Comparison of ENCODE assay signal across 1 cellular context in the genomic region with DNA sequence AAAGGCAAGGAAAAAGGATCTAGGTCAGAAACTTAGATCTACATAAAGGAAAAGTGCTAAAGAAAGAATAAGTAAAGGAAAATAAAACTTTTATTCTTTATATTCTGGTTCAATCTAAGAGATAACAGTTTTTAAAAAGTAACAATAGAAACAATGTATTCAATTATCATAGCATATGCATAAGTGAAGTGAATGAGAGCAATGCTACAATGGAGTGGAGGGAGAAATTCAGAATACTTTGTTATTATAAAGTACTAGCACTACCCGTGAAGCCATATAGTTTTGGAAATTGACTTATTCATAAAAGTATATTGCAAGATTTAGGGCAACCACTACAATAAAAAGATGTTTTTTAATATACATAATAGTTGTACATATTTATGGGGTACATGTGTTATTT.
TF ChIP-seq lines count a peak whose summit lies in the region.

No MANE protein-coding gene starts in this region.

TF ChIP-seq in WTC11, 78 proteins besides CTCF, POLR2A, EP300 and RAD21 (continued from another document):
- TF ChIP-seq, protein P1, sequence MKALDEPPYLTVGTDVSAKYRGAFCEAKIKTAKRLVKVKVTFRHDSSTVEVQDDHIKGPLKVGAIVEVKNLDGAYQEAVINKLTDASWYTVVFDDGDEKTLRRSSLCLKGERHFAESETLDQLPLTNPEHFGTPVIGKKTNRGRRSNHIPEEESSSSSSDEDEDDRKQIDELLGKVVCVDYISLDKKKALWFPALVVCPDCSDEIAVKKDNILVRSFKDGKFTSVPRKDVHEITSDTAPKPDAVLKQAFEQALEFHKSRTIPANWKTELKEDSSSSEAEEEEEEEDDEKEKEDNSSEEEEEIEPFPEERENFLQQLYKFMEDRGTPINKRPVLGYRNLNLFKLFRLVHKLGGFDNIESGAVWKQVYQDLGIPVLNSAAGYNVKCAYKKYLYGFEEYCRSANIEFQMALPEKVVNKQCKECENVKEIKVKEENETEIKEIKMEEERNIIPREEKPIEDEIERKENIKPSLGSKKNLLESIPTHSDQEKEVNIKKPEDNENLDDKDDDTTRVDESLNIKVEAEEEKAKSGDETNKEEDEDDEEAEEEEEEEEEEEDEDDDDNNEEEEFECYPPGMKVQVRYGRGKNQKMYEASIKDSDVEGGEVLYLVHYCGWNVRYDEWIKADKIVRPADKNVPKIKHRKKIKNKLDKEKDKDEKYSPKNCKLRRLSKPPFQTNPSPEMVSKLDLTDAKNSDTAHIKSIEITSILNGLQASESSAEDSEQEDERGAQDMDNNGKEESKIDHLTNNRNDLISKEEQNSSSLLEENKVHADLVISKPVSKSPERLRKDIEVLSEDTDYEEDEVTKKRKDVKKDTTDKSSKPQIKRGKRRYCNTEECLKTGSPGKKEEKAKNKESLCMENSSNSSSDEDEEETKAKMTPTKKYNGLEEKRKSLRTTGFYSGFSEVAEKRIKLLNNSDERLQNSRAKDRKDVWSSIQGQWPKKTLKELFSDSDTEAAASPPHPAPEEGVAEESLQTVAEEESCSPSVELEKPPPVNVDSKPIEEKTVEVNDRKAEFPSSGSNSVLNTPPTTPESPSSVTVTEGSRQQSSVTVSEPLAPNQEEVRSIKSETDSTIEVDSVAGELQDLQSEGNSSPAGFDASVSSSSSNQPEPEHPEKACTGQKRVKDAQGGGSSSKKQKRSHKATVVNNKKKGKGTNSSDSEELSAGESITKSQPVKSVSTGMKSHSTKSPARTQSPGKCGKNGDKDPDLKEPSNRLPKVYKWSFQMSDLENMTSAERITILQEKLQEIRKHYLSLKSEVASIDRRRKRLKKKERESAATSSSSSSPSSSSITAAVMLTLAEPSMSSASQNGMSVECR (CRISPR knock-in tag; IDR thresholded peaks at IDR 0.05; ENCODE audit: borderline replicate concordance), result no peak
- no peak for TF ChIP-seq HMGA2 (CRISPR knock-in tag; IDR thresholded peaks at IDR 0.05)
- no peak for TF ChIP-seq CBFB (CRISPR knock-in tag; IDR thresholded peaks at IDR 0.05; ENCODE audit: low read depth)
TF ChIP-seq in WTC11: peak in this region for 0.
